In genomic region chr10:117004627-117005453, GRCh38 we compare ENCODE assay signal across 2 cellular contexts.
TF ChIP-seq lines count a peak whose summit lies in the region.

Gene SHTN1, minus strand, starts transcription at chr10:117005187. Its CDS starts 108 bp downstream, at chr10:117005079.

TF ChIP-seq in WTC11, 78 proteins besides CTCF, POLR2A, EP300 and RAD21 (continued from another document and continues in another):
- TF ChIP-seq, protein P1, sequence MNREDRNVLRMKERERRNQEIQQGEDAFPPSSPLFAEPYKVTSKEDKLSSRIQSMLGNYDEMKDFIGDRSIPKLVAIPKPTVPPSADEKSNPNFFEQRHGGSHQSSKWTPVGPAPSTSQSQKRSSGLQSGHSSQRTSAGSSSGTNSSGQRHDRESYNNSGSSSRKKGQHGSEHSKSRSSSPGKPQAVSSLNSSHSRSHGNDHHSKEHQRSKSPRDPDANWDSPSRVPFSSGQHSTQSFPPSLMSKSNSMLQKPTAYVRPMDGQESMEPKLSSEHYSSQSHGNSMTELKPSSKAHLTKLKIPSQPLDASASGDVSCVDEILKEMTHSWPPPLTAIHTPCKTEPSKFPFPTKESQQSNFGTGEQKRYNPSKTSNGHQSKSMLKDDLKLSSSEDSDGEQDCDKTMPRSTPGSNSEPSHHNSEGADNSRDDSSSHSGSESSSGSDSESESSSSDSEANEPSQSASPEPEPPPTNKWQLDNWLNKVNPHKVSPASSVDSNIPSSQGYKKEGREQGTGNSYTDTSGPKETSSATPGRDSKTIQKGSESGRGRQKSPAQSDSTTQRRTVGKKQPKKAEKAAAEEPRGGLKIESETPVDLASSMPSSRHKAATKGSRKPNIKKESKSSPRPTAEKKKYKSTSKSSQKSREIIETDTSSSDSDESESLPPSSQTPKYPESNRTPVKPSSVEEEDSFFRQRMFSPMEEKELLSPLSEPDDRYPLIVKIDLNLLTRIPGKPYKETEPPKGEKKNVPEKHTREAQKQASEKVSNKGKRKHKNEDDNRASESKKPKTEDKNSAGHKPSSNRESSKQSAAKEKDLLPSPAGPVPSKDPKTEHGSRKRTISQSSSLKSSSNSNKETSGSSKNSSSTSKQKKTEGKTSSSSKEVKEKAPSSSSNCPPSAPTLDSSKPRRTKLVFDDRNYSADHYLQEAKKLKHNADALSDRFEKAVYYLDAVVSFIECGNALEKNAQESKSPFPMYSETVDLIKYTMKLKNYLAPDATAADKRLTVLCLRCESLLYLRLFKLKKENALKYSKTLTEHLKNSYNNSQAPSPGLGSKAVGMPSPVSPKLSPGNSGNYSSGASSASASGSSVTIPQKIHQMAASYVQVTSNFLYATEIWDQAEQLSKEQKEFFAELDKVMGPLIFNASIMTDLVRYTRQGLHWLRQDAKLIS (CRISPR knock-in tag; IDR thresholded peaks at IDR 0.05; ENCODE audit: borderline replicate concordance), result no peak
- no peak for TF ChIP-seq MLX (CRISPR knock-in tag; IDR thresholded peaks at IDR 0.05)
- peak; percentile 22 for TF ChIP-seq GABPB1 (CRISPR knock-in tag; IDR thresholded peaks at IDR 0.05)
- TF ChIP-seq ZNF416 (CRISPR knock-in tag; IDR thresholded peaks at IDR 0.05), result no peak
- TF ChIP-seq, protein P2, sequence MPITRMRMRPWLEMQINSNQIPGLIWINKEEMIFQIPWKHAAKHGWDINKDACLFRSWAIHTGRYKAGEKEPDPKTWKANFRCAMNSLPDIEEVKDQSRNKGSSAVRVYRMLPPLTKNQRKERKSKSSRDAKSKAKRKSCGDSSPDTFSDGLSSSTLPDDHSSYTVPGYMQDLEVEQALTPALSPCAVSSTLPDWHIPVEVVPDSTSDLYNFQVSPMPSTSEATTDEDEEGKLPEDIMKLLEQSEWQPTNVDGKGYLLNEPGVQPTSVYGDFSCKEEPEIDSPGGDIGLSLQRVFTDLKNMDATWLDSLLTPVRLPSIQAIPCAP (CRISPR knock-in tag; IDR thresholded peaks at IDR 0.05), result no peak
- TF ChIP-seq PRRX2 (CRISPR knock-in tag; IDR thresholded peaks at IDR 0.05), result no peak
- TF ChIP-seq, protein P3, sequence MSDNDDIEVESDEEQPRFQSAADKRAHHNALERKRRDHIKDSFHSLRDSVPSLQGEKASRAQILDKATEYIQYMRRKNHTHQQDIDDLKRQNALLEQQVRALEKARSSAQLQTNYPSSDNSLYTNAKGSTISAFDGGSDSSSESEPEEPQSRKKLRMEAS (CRISPR knock-in tag; IDR thresholded peaks at IDR 0.05), result peak; percentile 32; the same call in 1 of the 2 replicates
- TF ChIP-seq MXD4 (CRISPR knock-in tag; IDR thresholded peaks at IDR 0.05; ENCODE audit: borderline replicate concordance), result no peak
- TF ChIP-seq, protein P4, sequence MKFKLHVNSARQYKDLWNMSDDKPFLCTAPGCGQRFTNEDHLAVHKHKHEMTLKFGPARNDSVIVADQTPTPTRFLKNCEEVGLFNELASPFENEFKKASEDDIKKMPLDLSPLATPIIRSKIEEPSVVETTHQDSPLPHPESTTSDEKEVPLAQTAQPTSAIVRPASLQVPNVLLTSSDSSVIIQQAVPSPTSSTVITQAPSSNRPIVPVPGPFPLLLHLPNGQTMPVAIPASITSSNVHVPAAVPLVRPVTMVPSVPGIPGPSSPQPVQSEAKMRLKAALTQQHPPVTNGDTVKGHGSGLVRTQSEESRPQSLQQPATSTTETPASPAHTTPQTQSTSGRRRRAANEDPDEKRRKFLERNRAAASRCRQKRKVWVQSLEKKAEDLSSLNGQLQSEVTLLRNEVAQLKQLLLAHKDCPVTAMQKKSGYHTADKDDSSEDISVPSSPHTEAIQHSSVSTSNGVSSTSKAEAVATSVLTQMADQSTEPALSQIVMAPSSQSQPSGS (CRISPR knock-in tag; IDR thresholded peaks at IDR 0.05; ENCODE audit: borderline replicate concordance, low read depth), result no peak
- TF ChIP-seq NFYB (CRISPR knock-in tag; conservative IDR thresholded peaks at IDR 0.05; ENCODE audit: low read depth), result no peak
- TF ChIP-seq JAZF1 (CRISPR knock-in tag; IDR thresholded peaks at IDR 0.05), result no peak
- no peak for TF ChIP-seq E2F5 (CRISPR knock-in tag; IDR thresholded peaks at IDR 0.05)

TF ChIP-seq in H1, 55 proteins besides CTCF, POLR2A, EP300 and RAD21 (continued from another document and continues in another):
- TF ChIP-seq CHD7 (IDR thresholded peaks at IDR 0.05; ENCODE audit: insufficient replicate concordance, low read length), result no peak
- 0 out of 2 replicates have a peak, but pooled peaks have one; percentile 36 for TF ChIP-seq POLR2AphosphoS5 (IDR thresholded peaks at IDR 0.05; ENCODE audit: low read depth, low read length)
- TF ChIP-seq RXRA (IDR thresholded peaks at IDR 0.05; ENCODE audit: insufficient read depth, low read depth, low read length), result no peak
- no peak for TF ChIP-seq CBX8 (IDR thresholded peaks at IDR 0.05; ENCODE audit: borderline replicate concordance, low read depth, low read length)
- TF ChIP-seq ATF3 (IDR thresholded peaks at IDR 0.05; ENCODE audit: insufficient read depth, low read depth, low read length), result no peak
- no peak for TF ChIP-seq HDAC6 (IDR thresholded peaks at IDR 0.05; ENCODE audit: low read depth, low read length)
- peak; percentile 19; the same call in 1 of the 2 replicates for TF ChIP-seq BACH1 (IDR thresholded peaks at IDR 0.05; ENCODE audit: low read length)
- no peak for TF ChIP-seq RNF2 (IDR thresholded peaks at IDR 0.05; ENCODE audit: borderline replicate concordance, low read depth, low read length, missing control alignments, poor library complexity, severe bottlenecking)
- TF ChIP-seq, protein P3 (IDR thresholded peaks at IDR 0.05), result peak; percentile 50
- TF ChIP-seq KDM1A (IDR thresholded peaks at IDR 0.05; ENCODE audit: borderline replicate concordance, low read length), result 0 out of 2 replicates have a peak, but pooled peaks have one; percentile 9
- no peak for TF ChIP-seq NANOG (IDR thresholded peaks at IDR 0.05; ENCODE audit: insufficient read depth, low read depth, low read length, poor library complexity, severe bottlenecking)
- TF ChIP-seq KDM5A (IDR thresholded peaks at IDR 0.05; ENCODE audit: low read length), result no peak
- 0 out of 2 replicates have a peak, but pooled peaks have one; percentile 66 for TF ChIP-seq YY1 (IDR thresholded peaks at IDR 0.05; ENCODE audit: low read depth, low read length)
- no peak for TF ChIP-seq GTF2F1 (IDR thresholded peaks at IDR 0.05; ENCODE audit: borderline replicate concordance, low read depth, low read length)
- no peak for TF ChIP-seq SIRT6 (IDR thresholded peaks at IDR 0.05; ENCODE audit: low read length)
- no peak for TF ChIP-seq EZH2 (IDR thresholded peaks at IDR 0.05; ENCODE audit: low read depth, low read length, severe bottlenecking)
- no peak for TF ChIP-seq SIX5 (IDR thresholded peaks at IDR 0.05; ENCODE audit: low read depth, low read length)
- no peak for TF ChIP-seq BRCA1 (IDR thresholded peaks at IDR 0.05; ENCODE audit: low read depth, low read length)
- TF ChIP-seq MAFK (IDR thresholded peaks at IDR 0.05; ENCODE audit: low read depth, low read length), result no peak
- peak; percentile 60; the same call in 1 of the 2 replicates for TF ChIP-seq TAF1 (IDR thresholded peaks at IDR 0.05; ENCODE audit: low read depth, low read length)
- TF ChIP-seq RFX5 (IDR thresholded peaks at IDR 0.05; ENCODE audit: borderline replicate concordance, low read depth, low read length), result no peak
- no peak for TF ChIP-seq SRF (IDR thresholded peaks at IDR 0.05; ENCODE audit: low read depth, low read length)
- 0 out of 2 replicates have a peak, but pooled peaks have one; percentile 12 for TF ChIP-seq JUN (IDR thresholded peaks at IDR 0.05; ENCODE audit: low read depth, low read length)
- TF ChIP-seq HDAC2 (IDR thresholded peaks at IDR 0.05; ENCODE audit: borderline replicate concordance in 1 of 2, low read depth in 2 of 2, low read length in 2 of 2), result peak; percentile 27 to 66; a peak in 1 of 4 replicates
- no peak for TF ChIP-seq EGR1 (IDR thresholded peaks at IDR 0.05; ENCODE audit: borderline replicate concordance, low read depth, low read length)
- TF ChIP-seq GABPA (IDR thresholded peaks at IDR 0.05; ENCODE audit: borderline replicate concordance, insufficient read depth, low read length), result no peak
- TF ChIP-seq POU5F1 (IDR thresholded peaks at IDR 0.05; ENCODE audit: low read depth, low read length), result no peak
- peak; percentile 40; the same call in 1 of the 2 replicates for TF ChIP-seq PHF8 (conservative IDR thresholded peaks at IDR 0.05; ENCODE audit: low read depth, low read length)
- no peak for TF ChIP-seq SAP30 (IDR thresholded peaks at IDR 0.05; ENCODE audit: insufficient read depth, insufficient replicate concordance, low read length)
- TF ChIP-seq, protein P4 (IDR thresholded peaks at IDR 0.05; ENCODE audit: low read length), result no peak
- no peak for TF ChIP-seq CEBPB (IDR thresholded peaks at IDR 0.05; ENCODE audit: low read depth, low read length)
- TF ChIP-seq CBX5 (IDR thresholded peaks at IDR 0.05; ENCODE audit: low read depth, low read length), result no peak
